17 cellular contexts compared by ENCODE assay signal in the genomic region with DNA sequence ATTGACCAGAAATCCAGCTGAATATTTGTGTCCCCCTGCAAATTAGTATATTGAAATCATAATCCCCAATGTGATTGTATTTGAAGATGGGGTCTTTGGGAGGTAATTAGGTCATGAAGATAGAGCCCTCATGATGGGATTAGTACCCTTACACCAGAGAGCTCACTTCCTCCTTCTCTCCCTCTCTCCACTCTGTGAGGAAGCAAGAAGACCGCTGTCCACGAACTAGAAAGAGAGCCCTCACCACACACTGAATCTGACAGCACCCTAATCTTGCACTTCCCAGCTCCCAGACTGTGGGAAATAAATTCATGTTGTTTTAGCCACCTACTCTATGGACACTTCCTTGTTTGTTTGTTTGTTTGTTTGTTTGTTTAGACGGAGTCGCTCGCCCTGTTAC.
"Had no signal": no experiment of that assay in that cellular context is flagged by ENCODE, and none has a peak within 500 bp of the region (broad histone marks: within the 10 kb centered on the region; RNA-seq: fewer than 3 reads in every experiment).

No MANE protein-coding gene starts in this region.

- H3K27me3 ChIP-seq: ascending aorta, sigmoid colon had no signal

- DNase-seq: activated CD4-positive, alpha-beta T cell treated with anti-CD3 and anti-CD28 coated beads, Interleukin-2, amount 10 ng/mL, durations not matched to agents 7 days and 5 days; activated CD8-positive, alpha-beta T cell treated with anti-CD3 and anti-CD28 coated beads, Interleukin-2, amount 10 ng/mL, durations not matched to agents 7 days and 5 days; activated naive CD4-positive, alpha-beta T cell treated with anti-CD3 and anti-CD28 coated beads, Interleukin-2, amount 10 ng/mL, durations not matched to agents 7 days and 5 days; activated T-cell treated with anti-CD3 and anti-CD28 coated beads, Interleukin-2, amount 50 U/mL, for 24 hours; cortex of kidney; effector CD4-positive, alpha-beta T cell; kidney; natural killer cell; nucleus accumbens; sigmoid colon; stimulated activated CD4-positive, alpha-beta T cell treated with anti-CD3 and anti-CD28 coated beads, Interleukin-4, amount 100 ng/mL, for 4 hours; stimulated activated naive B cell treated with anti-CD40 and anti-IgM and Interleukin-4, amounts not matched to agents 10 μg/mL and 1 μg/mL and 100 μg/mL, for 72 hours had no signal

- H3K9me3 ChIP-seq: ascending aorta, sigmoid colon, thoracic aorta had no signal

- H3K4me1 ChIP-seq: ascending aorta, sigmoid colon had no signal

- H3K36me3 ChIP-seq: ascending aorta, sigmoid colon, thoracic aorta had no signal

- ATAC-seq: activated CD4-positive, CD25-positive, alpha-beta regulatory T cell treated with anti-CD3 and anti-CD28 coated beads, Interleukin-2, amount 50 U/mL, for 24 hours; activated CD8-positive, alpha-beta T cell treated with anti-CD3 and anti-CD28 coated beads, Interleukin-2, amount 10 ng/mL, durations not matched to agents 7 days and 5 days; left lobe of liver; stimulated activated naive B cell treated with anti-CD40 and anti-IgM and Interleukin-4, amounts not matched to agents 10 μg/mL and 1 μg/mL and 100 μg/mL, for 72 hours had no signal

- H3K4me3 ChIP-seq: ascending aorta, lung, sigmoid colon, thoracic aorta had no signal

- H3K27ac ChIP-seq: ascending aorta, sigmoid colon, thoracic aorta had no signal
